In the genomic region with DNA sequence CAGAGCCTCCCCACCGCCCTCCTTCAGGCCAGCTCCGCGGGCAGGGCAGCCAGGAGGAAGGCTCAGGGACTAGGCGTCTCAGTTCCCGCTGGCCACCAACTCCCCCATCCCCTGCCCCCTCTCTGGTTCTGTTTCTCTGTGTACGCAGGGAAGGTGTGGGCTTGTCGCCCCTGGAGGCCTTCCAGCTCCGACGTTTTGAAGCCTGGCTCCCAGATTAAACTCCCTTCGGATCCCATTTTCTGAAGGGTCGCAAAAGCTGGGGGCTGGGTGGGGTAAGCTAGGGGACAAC, we compare ENCODE assay signal across 8 cellular contexts. TPM values are rescaled to one million over a fixed set of nuclear protein-coding genes. Genes with fewer than 3 reads are reported as not detected.
DNase-seq lines count a peak whose midpoint lies in the region; ATAC-seq and TF ChIP-seq lines count a peak whose summit lies in the region.

No MANE protein-coding gene starts in this region.

- H3K4me3 ChIP-seq in WERI-Rb-1 (ENCODE audit: low read depth, low read length) (peak overlapping the region; percentile 64), prostate gland (peak overlapping the region; percentile 72 to 75)

- H3K27ac ChIP-seq in WERI-Rb-1 (peak overlapping the region; percentile 76), prostate gland (peak overlapping the region; percentile 77 to 79)

- ATAC-seq in HG02885 (IDR thresholded peaks at IDR 0.05; ENCODE audit: poor library complexity, unreplicated experiment) (peak; percentile 17), Right ventricle myocardium superior (ENCODE audit: poor library complexity) (peak; percentile 51)

- H3K9me3 ChIP-seq in WERI-Rb-1 (ENCODE audit: severe bottlenecking): no peaks in the 10 kb centered on the region
- no peaks in the 10 kb centered on the region for H3K9me3 ChIP-seq in prostate gland

- no peak for TF ChIP-seq POLR2A in prostate gland (IDR thresholded peaks at IDR 0.05)

- no peaks in the 10 kb centered on the region for H3K27me3 ChIP-seq in WERI-Rb-1 (ENCODE audit: insufficient read depth, low read depth, severe bottlenecking)
- no peaks in the 10 kb centered on the region for H3K27me3 ChIP-seq in prostate gland (replicated peaks; ENCODE audit: insufficient read depth)

- under 1% methylated on average over 11 of the region's 11 CpGs for WGBS in prostate gland

- no peak for TF ChIP-seq CTCF in WERI-Rb-1 (IDR thresholded peaks at IDR 0.05; ENCODE audit: low read depth, low read length)
- no peak for TF ChIP-seq CTCF in prostate gland (IDR thresholded peaks at IDR 0.05)

- DNase-seq in NCI-H2227 (lab: John Stamatoyannopoulos, UW; ENCODE audit: unreplicated experiment) (peak; percentile 51), NCI-H2227 treated with DMSO at 0.1 percent for 48 hours (lab: John Stamatoyannopoulos, UW) (no peak), WERI-Rb-1 (no peak), Right ventricle myocardium superior (no peak), prostate gland (ENCODE audit: low spot score) (peak; percentile 7), T-helper 9 cell (no peak)
- no peak for DNase-seq in central memory CD4-positive, alpha-beta T cell

- H3K4me1 ChIP-seq in prostate gland (replicated peaks): no peaks in the 10 kb centered on the region

- H3K36me3 ChIP-seq in WERI-Rb-1 (peaks cover 2% of the 10 kb centered on the region), prostate gland (no peaks in the 10 kb centered on the region)

- intact Hi-C loops in Right ventricle myocardium superior (cut with DNase I): loop anchor here (10.0 kb wide), 1 partner anchor 313 kb away; the partner anchor contains the start of gene SLC36A1
- intact Hi-C loops in prostate gland (cut with DNase I): no loop called here

RNA-seq across cellular contexts. Expression of gene ATOX1, which starts 0.3 kb away (rescaled TPM):
- total RNA-seq in Right ventricle myocardium superior (61.7 TPM), prostate gland (100 to 1,000 TPM in 1 of 2 donors, 10 to 100 TPM in 1; 97.8 to 163 TPM)

RNA-seq across cellular contexts. Expression of gene G3BP1, which starts 13.7 kb away (rescaled TPM):
- total RNA-seq in Right ventricle myocardium superior (105 TPM), prostate gland (100 to 1,000 TPM in 1 of 2 donors, 10 to 100 TPM in 1; 98.4 to 119 TPM)

Comparison
In these comparisons a context has a peak if more than half of its experiments do, and no peak if none do; other contexts are left out.
1. DNase-seq: peak in NCI-H2227 (single experiment) and prostate gland (single experiment); none in NCI-H2227 treated with DMSO at 0.1 percent for 48 hours (single experiment), WERI-Rb-1 (single experiment), Right ventricle myocardium superior (single experiment), central memory CD4-positive, alpha-beta T cell (single experiment) and T-helper 9 cell (single experiment).